8 cellular contexts compared by ENCODE assay signal in the genomic region with DNA sequence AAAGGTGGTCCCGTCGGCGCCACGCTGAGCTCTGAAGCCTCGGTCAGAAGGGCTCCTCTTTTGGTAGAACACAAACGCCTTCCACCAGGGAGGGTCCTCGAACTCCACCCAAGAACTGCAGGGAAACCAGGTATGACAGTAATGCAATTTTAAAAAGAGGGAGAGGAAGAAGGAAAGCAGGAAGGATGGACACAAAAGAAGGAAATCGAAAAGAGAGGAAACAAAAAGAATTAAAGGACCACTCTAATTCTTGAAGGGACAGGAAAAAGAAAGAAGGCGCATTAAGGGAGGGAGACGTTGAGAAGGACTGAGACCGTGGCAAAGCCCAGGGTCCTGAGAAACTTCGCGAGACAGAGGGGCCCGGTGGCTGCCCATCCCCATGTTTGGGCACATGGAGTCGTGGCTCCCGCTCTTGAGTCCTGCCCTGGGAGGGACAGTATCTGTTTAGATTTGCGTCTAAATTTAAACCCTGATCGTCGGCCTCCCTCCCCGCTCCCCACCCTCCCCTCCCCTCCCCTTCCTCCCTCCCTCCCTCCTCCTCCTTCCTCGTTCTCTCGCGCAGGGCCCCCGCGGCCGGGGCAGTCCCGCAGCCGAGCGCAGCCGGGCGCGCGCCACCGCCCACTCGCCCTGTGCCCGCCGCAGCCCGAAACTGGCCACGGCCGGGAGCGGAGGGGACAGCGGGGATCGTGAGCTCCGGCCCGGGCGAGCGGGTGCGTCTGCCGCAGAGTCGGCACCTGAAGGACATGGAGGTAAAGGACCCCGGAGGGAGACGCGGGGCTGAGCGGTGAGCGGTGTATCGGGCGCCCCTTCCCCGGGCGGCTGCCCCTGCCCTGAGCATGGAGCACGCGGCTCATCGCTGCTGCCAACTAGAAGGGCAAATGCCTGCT. TPM values are rescaled to one million over a fixed set of nuclear protein-coding genes. Genes with fewer than 3 reads are reported as not detected.
DNase-seq lines count a peak whose midpoint lies in the region; ATAC-seq and TF ChIP-seq lines count a peak whose summit lies in the region.

A gene with protein sequence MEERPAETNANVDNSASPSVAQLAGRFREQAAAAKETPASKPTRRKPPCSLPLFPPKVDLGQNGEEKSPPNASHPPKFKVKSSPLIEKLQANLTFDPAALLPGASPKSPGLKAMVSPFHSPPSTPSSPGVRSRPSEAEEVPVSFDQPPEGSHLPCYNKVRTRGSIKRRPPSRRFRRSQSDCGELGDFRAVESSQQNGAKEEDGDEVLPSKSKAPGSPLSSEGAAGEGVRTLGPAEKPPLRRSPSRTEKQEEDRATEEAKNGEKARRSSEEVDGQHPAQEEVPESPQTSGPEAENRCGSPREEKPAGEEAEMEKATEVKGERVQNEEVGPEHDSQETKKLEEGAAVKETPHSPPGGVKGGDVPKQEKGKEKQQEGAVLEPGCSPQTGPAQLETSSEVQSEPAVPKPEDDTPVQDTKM (plus strand): TSS at position 552 of the 887 bp plus-strand sequence. CDS start 192 bp downstream, at position 744.

- H3K4me3 ChIP-seq in iPS-18a (ENCODE audit: low read length) (peak within 1 kb of the TSS; percentile 64), spleen (peak within 1 kb of the TSS; percentile 52 to 92 (median 75))

- TF ChIP-seq CTCF in spleen (IDR thresholded peaks at IDR 0.05 in 8 of 11, conservative IDR thresholded peaks at IDR 0.05 in 3 of 11) = no peak

- ATAC-seq in GM21825 (IDR thresholded peaks at IDR 0.05; ENCODE audit: unreplicated experiment) = peak; percentile 27
- no peak for ATAC-seq in GM21529 (IDR thresholded peaks at IDR 0.05; ENCODE audit: unreplicated experiment)

- intact Hi-C loops in spleen (cut with DNase I; ENCODE audit: low total_unique reads) = no loop called here

- H3K36me3 ChIP-seq in iPS-18a (ENCODE audit: control insufficient read depth, low read depth, low read length) (no peaks in the 10 kb centered on the region), spleen (peaks cover 0 to 19% (median 0%) of the 10 kb centered on the region in 6 donors)

- peak in 1 of 3 donors; percentile 21 for TF ChIP-seq POLR2A in spleen (IDR thresholded peaks at IDR 0.05)

- H3K27me3 ChIP-seq in iPS-18a (ENCODE audit: control insufficient read depth, insufficient read depth, low read length) (peaks cover 56% of the 10 kb centered on the region), spleen (replicated peaks in 1 of 7) (no peaks in the 10 kb centered on the region)

- DNase-seq in AG08395 (ENCODE audit: low spot score) = peak; percentile 37
- peak; percentile 60 for DNase-seq in SKM-1 (lab: John Stamatoyannopoulos, UW; ENCODE audit: unreplicated experiment)
- peak; percentile 95 for DNase-seq in spleen
- no peak for DNase-seq in NCI-H2081 (lab: John Stamatoyannopoulos, UW)

- no peak within 1 kb of the TSS for H3K9ac ChIP-seq in iPS-18a (ENCODE audit: low read length)

- H3K9me3 ChIP-seq in iPS-18a (ENCODE audit: control insufficient read depth, low read depth, low read length) (no peaks in the 10 kb centered on the region), spleen (peaks cover 0 to 4% (median 0%) of the 10 kb centered on the region in 8 donors)

- peak within 1 kb of the TSS; percentile 65 for H3K27ac ChIP-seq in angular gyrus (ENCODE audit: low read depth, low read length)
- no peak within 1 kb of the TSS for H3K27ac ChIP-seq in iPS-18a (ENCODE audit: low read length)
- peak within 1 kb of the TSS; percentile 86 to 100 (median 96) for H3K27ac ChIP-seq in spleen

- H3K4me1 ChIP-seq in iPS-18a (ENCODE audit: control insufficient read depth, low read depth, low read length) (peaks cover 11% of the 10 kb centered on the region), spleen (peaks cover 48 to 92% (median 72%) of the 10 kb centered on the region in 6 donors)

- 3 to 6% (median 4%) methylated on average over 22 to 62 of the region's 62 CpGs for WGBS in spleen, 5 donors

RNA-seq across cellular contexts. Expression of the gene that starts here (rescaled TPM):
- total RNA-seq in spleen = 100 to 1,000 TPM in 5 of 7 donors, 10 to 100 TPM in 2; 91.9 to 144 (median 124) TPM
- 100 to 1,000 TPM in 1 of 3 donors, 10 to 100 TPM in 2; 58.9 to 103 (median 87.2) TPM for polyA plus RNA-seq in spleen

Comparison
In these comparisons a context has a peak if more than half of its experiments do, and no peak if none do; other contexts are left out.
1. DNase-seq: peak in AG08395 (single experiment), SKM-1 (single experiment) and spleen (single experiment); none in NCI-H2081 (0 of 2).